In the genomic region with DNA sequence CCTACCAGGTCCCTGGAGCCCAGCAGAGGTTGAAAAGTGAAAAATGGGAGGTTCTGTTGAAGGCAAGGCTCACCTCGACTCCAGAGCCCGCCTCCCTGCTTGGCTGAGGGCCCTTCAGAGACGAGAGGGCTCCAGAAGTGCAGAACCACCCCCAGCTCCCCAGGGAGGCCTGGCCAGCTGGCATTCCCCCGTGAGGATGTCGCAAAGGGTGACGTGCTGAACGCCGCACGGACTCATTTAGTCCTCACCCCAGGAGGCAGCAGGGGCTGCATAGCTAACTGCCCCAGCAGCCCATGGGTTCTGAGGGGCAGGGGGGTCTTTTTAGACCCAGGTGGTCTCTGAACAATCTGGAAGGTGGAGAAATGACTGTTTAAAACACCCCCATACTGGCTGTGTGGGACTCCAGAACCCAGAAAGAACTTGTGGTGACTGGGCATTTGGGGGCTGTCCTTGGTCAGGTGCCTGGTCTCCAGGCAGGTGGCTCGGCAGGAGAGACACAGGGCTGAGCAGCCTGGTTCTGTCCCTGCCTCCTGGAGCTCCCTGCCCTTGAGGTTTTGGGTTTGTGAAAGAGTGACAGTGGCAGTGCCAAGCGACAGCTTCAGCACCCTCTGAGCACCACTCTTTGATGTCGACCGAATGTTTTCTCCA, we compare ENCODE assay signal across 8 cellular contexts. TPM values are rescaled to one million over a fixed set of nuclear protein-coding genes. Genes with fewer than 3 reads are reported as not detected.
DNase-seq lines count a peak whose midpoint lies in the region; ATAC-seq and TF ChIP-seq lines count a peak whose summit lies in the region.

No MANE protein-coding gene starts in this region.

- ATAC-seq in HG02970 (IDR thresholded peaks at IDR 0.05; ENCODE audit: low FRiP score, unreplicated experiment): peak; percentile 46
- no peak for ATAC-seq in natural killer cell

- no peaks in the 10 kb centered on the region for H3K9me3 ChIP-seq in OCI-LY7 (ENCODE audit: low read length)
- H3K9me3 ChIP-seq in skeletal muscle tissue (ENCODE audit: control insufficient read depth in 3 of 3, low read length in 3 of 3): no peaks in the 10 kb centered on the region

- in situ Hi-C loops in GM18951 (cut with MboI; ENCODE audit: low sequenced_read_pairs, unreplicated experiment): no loop called here

- POLR2A ChIA-PET in OCI-LY7 (lab: Charles Lee): interaction anchor here (0.5 to 2.3 kb wide), 6 partner anchors 10 to 60 kb away, joined by 3 to 9 read pairs (median 4); no protein-coding TSS in a partner anchor

- H3K27me3 Mint-ChIP-seq in activated naive CD4-positive, alpha-beta T cell treated with anti-CD3 and anti-CD28 coated beads for 36 hours (ENCODE audit: low read depth): no peaks in the 10 kb centered on the region
- H3K27me3 Mint-ChIP-seq in activated CD4-positive, alpha-beta T cell treated with anti-CD3 and anti-CD28 coated beads, Interleukin-2, amount 10 ng/mL, durations not matched to agents 24 days and 14 days: no peaks in the 10 kb centered on the region
- H3K27me3 Mint-ChIP-seq in natural killer cell (ENCODE audit: low read depth in 2 of 2): no peaks in the 10 kb centered on the region

- no peak overlapping the region for H3K4me3 Mint-ChIP-seq in activated naive CD4-positive, alpha-beta T cell treated with anti-CD3 and anti-CD28 coated beads for 36 hours
- H3K4me3 Mint-ChIP-seq in activated CD4-positive, alpha-beta T cell treated with anti-CD3 and anti-CD28 coated beads, Interleukin-2, amount 10 ng/mL, durations not matched to agents 24 days and 14 days: no peak overlapping the region
- H3K4me3 Mint-ChIP-seq in natural killer cell: no peak overlapping the region

- no peaks in the 10 kb centered on the region for H3K9me3 Mint-ChIP-seq in activated naive CD4-positive, alpha-beta T cell treated with anti-CD3 and anti-CD28 coated beads for 36 hours
- H3K9me3 Mint-ChIP-seq in activated CD4-positive, alpha-beta T cell treated with anti-CD3 and anti-CD28 coated beads, Interleukin-2, amount 10 ng/mL, durations not matched to agents 24 days and 14 days: no peaks in the 10 kb centered on the region
- H3K9me3 Mint-ChIP-seq in natural killer cell: no peaks in the 10 kb centered on the region

- no peak overlapping the region for H2AFZ ChIP-seq in OCI-LY7 (ENCODE audit: low read length)

- H3K27me3 ChIP-seq in skeletal muscle tissue (ENCODE audit: control insufficient read depth in 3 of 3, insufficient read depth in 3 of 3, low read length in 3 of 3): no peaks in the 10 kb centered on the region

- H3K27ac ChIP-seq in OCI-LY7 (ENCODE audit: low read depth, low read length, poor library complexity, severe bottlenecking): peak overlapping the region; percentile 73
- H3K27ac ChIP-seq in skeletal muscle tissue (ENCODE audit: low read depth, low read length): no peak overlapping the region

- peak overlapping the region; percentile 56 for H3K4me2 ChIP-seq in OCI-LY7 (ENCODE audit: low read length)

- CTCF ChIA-PET in OCI-LY7 (lab: Charles Lee; ENCODE audit: unreplicated experiment): interaction anchor here (1.2 to 1.5 kb wide), 2 partner anchors 49 to 59 kb away, joined by 3 to 4 read pairs; no protein-coding TSS in a partner anchor
- CTCF ChIA-PET in activated naive CD4-positive, alpha-beta T cell treated with anti-CD3 and anti-CD28 coated beads for 36 hours (lab: Charles Lee): no interaction called here

- H3K4me3 ChIP-seq in OCI-LY7 (ENCODE audit: low read depth, low read length, poor library complexity, severe bottlenecking) (peak overlapping the region; percentile 35), skeletal muscle tissue (ENCODE audit: low read length in 3 of 3) (no peak overlapping the region)

- H3K9ac ChIP-seq in skeletal muscle tissue (ENCODE audit: low read depth in 1 of 3, low read length in 3 of 3): peak overlapping the region in 2 of 3 donors; percentile 20 to 40

- TF ChIP-seq CTCF in OCI-LY7 (conservative IDR thresholded peaks at IDR 0.05; ENCODE audit: low read length): no peak
- no peak for TF ChIP-seq CTCF in natural killer cell (IDR thresholded peaks at IDR 0.05)

- no peak overlapping the region for H3K27ac Mint-ChIP-seq in activated naive CD4-positive, alpha-beta T cell treated with anti-CD3 and anti-CD28 coated beads for 36 hours
- H3K27ac Mint-ChIP-seq in activated CD4-positive, alpha-beta T cell treated with anti-CD3 and anti-CD28 coated beads, Interleukin-2, amount 10 ng/mL, durations not matched to agents 24 days and 14 days: no peak overlapping the region
- H3K27ac Mint-ChIP-seq in natural killer cell: peak overlapping the region in 1 of 2 donors; percentile 18

- H3K9me2 ChIP-seq in OCI-LY7 (ENCODE audit: insufficient read depth, low read length): no peaks in the 10 kb centered on the region

- no TSS peak for BruUV-seq in OCI-LY7 (replicated peaks; lab: Mats Ljungman, UMichigan)

- intact Hi-C loops in OCI-LY7 (cut with micrococcal nuclease; ENCODE audit: unreplicated experiment) (loop anchor here (2.0 to 5.0 kb wide), 2 partner anchors 31 to 231 kb away; a partner anchor contains a TSS), natural killer cell (cut with micrococcal nuclease) (no loop called here)
- intact Hi-C loops in activated naive CD4-positive, alpha-beta T cell treated with anti-CD3 and anti-CD28 coated beads for 36 hours (cut with micrococcal nuclease): no loop called here
- intact Hi-C loops in activated CD4-positive, alpha-beta T cell treated with anti-CD3 and anti-CD28 coated beads, Interleukin-2, amount 10 ng/mL, durations not matched to agents 24 days and 14 days (cut with micrococcal nuclease): no loop called here

- DNase-seq in OCI-LY7 (ENCODE audit: low spot score) (peak; percentile 89), natural killer cell (no peak)
- no peak for DNase-seq in activated naive CD4-positive, alpha-beta T cell treated with anti-CD3 and anti-CD28 coated beads for 36 hours
- DNase-seq in activated CD4-positive, alpha-beta T cell treated with anti-CD3 and anti-CD28 coated beads, Interleukin-2, amount 10 ng/mL, durations not matched to agents 24 days and 14 days: no peak
- DNase-seq in activated CD4-positive, alpha-beta T cell treated with anti-CD3 and anti-CD28 coated beads, Interleukin-2, amount 50 U/mL, for 1 hour: no peak

- H3K79me2 ChIP-seq in OCI-LY7 (ENCODE audit: insufficient read depth, low read depth, low read length): no peaks in the 10 kb centered on the region

- H3K4me1 ChIP-seq in OCI-LY7 (ENCODE audit: insufficient read depth, low read length, poor library complexity, severe bottlenecking) (peaks cover 84% of the 10 kb centered on the region), skeletal muscle tissue (ENCODE audit: control insufficient read depth in 3 of 3, insufficient read depth in 3 of 3, low read length in 3 of 3) (peaks cover 23 to 38% (median 32%) of the 10 kb centered on the region in 3 donors)

- H3K36me3 ChIP-seq in OCI-LY7 (ENCODE audit: insufficient read depth, low read length): peaks cover 64% of the 10 kb centered on the region
- H3K36me3 ChIP-seq in skeletal muscle tissue (ENCODE audit: control insufficient read depth in 3 of 3, insufficient read depth in 3 of 3, low read length in 3 of 3): peaks cover 32 to 42% (median 34%) of the 10 kb centered on the region in 3 donors

- H3K36me3 Mint-ChIP-seq in activated naive CD4-positive, alpha-beta T cell treated with anti-CD3 and anti-CD28 coated beads for 36 hours (ENCODE audit: low read depth): peaks cover 14% of the 10 kb centered on the region
- peaks cover 32% of the 10 kb centered on the region for H3K36me3 Mint-ChIP-seq in activated CD4-positive, alpha-beta T cell treated with anti-CD3 and anti-CD28 coated beads, Interleukin-2, amount 10 ng/mL, durations not matched to agents 24 days and 14 days (ENCODE audit: low read depth)
- H3K36me3 Mint-ChIP-seq in natural killer cell: no peaks in the 10 kb centered on the region

- H4K20me1 ChIP-seq in OCI-LY7 (ENCODE audit: insufficient read depth, low read length): no peaks in the 10 kb centered on the region

- TF ChIP-seq POLR2A in GM18951 (IDR thresholded peaks at IDR 0.05; ENCODE audit: extremely low read depth, insufficient read depth, insufficient read length): peak; percentile 29

- no peaks in the 10 kb centered on the region for H3K4me1 Mint-ChIP-seq in activated naive CD4-positive, alpha-beta T cell treated with anti-CD3 and anti-CD28 coated beads for 36 hours (ENCODE audit: low read depth)
- H3K4me1 Mint-ChIP-seq in activated CD4-positive, alpha-beta T cell treated with anti-CD3 and anti-CD28 coated beads, Interleukin-2, amount 10 ng/mL, durations not matched to agents 24 days and 14 days: no peaks in the 10 kb centered on the region
- no peaks in the 10 kb centered on the region for H3K4me1 Mint-ChIP-seq in natural killer cell

RNA-seq across cellular contexts. Expression of a gene that starts 32.0 kb away (rescaled TPM):
- total RNA-seq in OCI-LY7 (2014; rRNA removed; shearing (Covaris generic)): 84.7 and 105 TPM in 2 replicates
- 120 and 136 TPM in 2 replicates for total RNA-seq in OCI-LY7 (2022)
- total RNA-seq in skeletal muscle tissue: 38.6 TPM
- 10 to 100 TPM; 51.2 to 61.2 TPM for total RNA-seq in activated naive CD4-positive, alpha-beta T cell treated with anti-CD3 and anti-CD28 coated beads for 36 hours
- 71.4 and 77.4 TPM in 2 replicates for total RNA-seq in activated CD4-positive, alpha-beta T cell treated with anti-CD3 and anti-CD28 coated beads, Interleukin-2, amount 10 ng/mL, durations not matched to agents 24 days and 14 days
- 10 to 100 TPM; 46.5 to 77.0 (median 50.4) TPM for total RNA-seq in natural killer cell
